In the genomic region with DNA sequence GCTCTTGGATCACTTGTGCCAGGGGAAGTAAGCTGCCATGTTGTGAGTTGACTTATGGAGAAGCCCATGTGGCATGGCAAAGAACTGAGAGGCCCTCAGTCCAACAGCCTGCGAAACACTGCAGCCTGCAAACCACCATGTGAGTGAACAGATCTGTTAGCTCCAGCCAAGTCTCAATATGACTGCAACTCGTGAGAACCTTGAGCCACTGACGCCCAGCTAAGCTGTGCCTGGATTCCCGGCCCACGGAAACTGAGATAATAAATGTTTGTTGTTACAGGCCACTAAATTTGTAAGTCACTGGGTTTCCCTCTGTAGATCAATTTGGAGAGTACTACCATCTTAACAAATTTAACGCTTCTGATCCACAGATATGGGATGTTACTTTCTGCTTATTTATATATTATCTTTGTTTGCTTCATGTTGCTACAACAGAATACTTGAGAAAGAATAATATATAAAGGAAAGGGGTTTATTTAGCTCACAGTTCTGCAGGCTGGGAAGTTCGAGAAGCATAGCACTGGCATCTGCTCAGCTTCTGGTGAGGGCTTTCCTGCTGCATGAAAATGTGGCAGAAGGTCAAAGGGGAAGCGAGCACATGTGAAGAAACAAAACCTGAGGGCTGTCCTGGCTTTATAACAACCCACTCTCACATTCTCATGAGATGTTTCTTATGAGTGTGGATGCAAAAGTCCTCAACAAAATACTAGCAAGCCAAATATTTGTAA, we compare ENCODE assay signal across 20 cellular contexts. TPM values are rescaled to one million over a fixed set of nuclear protein-coding genes. Genes with fewer than 3 reads are reported as not detected.
DNase-seq lines count a peak whose midpoint lies in the region; ATAC-seq and TF ChIP-seq lines count a peak whose summit lies in the region.
"Had no signal": no experiment of that assay in that cellular context is flagged by ENCODE, and none has a peak within 500 bp of the region (broad histone marks: within the 10 kb centered on the region; RNA-seq: fewer than 3 reads in every experiment).

No MANE protein-coding gene starts in this region.

- H3K4me1 ChIP-seq in body of pancreas = peaks cover 12% of the 10 kb centered on the region

- H3K36me3 Mint-ChIP-seq in neural crest cell (ENCODE audit: low read depth) = no peaks in the 10 kb centered on the region
- H3K36me3 Mint-ChIP-seq: CD14-positive monocyte, mesothelial cell of epicardium, natural killer cell, WTC11 had no signal

- peak; percentile 62 for ATAC-seq in body of pancreas
- no peak for ATAC-seq in GM18909 (IDR thresholded peaks at IDR 0.05; ENCODE audit: poor library complexity, unreplicated experiment)
- ATAC-seq: heart left ventricle, natural killer cell, WTC11 had no signal

- no peaks in the 10 kb centered on the region for H3K27me3 ChIP-seq in body of pancreas
- H3K27me3 ChIP-seq: heart left ventricle had no signal

- intact Hi-C loops in body of pancreas (cut with DNase I) = no loop called here

- H3K9me3 ChIP-seq in body of pancreas = no peaks in the 10 kb centered on the region

- H3K4me3 ChIP-seq in GM12864 (ENCODE audit: low read depth, low read length) (no peak overlapping the region), body of pancreas (no peak overlapping the region)
- H3K4me3 ChIP-seq: heart left ventricle had no signal

- DNase-seq in GM12864 (ENCODE audit: low read depth) (peak; percentile 69), GM19240 (ENCODE audit: insufficient read length, low spot score) (peak; percentile 37), body of pancreas (no peak), neural crest cell (ENCODE audit: low read depth, low spot score) (no peak), DMS53 (lab: John Stamatoyannopoulos, UW) (no peak), NCI-H2107 (lab: John Stamatoyannopoulos, UW) (no peak)
- DNase-seq: activated CD4-positive, alpha-beta memory T cell treated with anti-CD3 and anti-CD28 coated beads for 36 hours; activated naive CD4-positive, alpha-beta T cell treated with Interleukin-2 at 50 U/mL for 16 hours; amniotic stem cell; dermis blood vessel endothelial cell; heart left ventricle; MM.1S; natural killer cell; NCI-H146; NCI-H2171; NCI-H526 treated with DMSO at 0.1 percent for 48 hours had no signal

- peaks cover 4% of the 10 kb centered on the region for H3K9me3 Mint-ChIP-seq in neural crest cell
- H3K9me3 Mint-ChIP-seq: natural killer cell had no signal

- H3K27ac Mint-ChIP-seq in neural crest cell (ENCODE audit: unreplicated experiment) = peak overlapping the region; percentile 62
- H3K27ac Mint-ChIP-seq: activated CD4-positive, alpha-beta memory T cell treated with anti-CD3 and anti-CD28 coated beads for 36 hours; CD14-positive monocyte; mesothelial cell of epicardium; natural killer cell; WTC11 had no signal

- H3K36me3 ChIP-seq in body of pancreas (replicated peaks in 1 of 2; ENCODE audit: insufficient read depth in 1 of 2, low read depth in 2 of 2) = no peaks in the 10 kb centered on the region
- H3K36me3 ChIP-seq: heart left ventricle had no signal

- TF ChIP-seq POLR2A in body of pancreas (IDR thresholded peaks at IDR 0.05) = no peak

- no peaks in the 10 kb centered on the region for H3K4me1 Mint-ChIP-seq in neural crest cell
- H3K4me1 Mint-ChIP-seq: mesothelial cell of epicardium, natural killer cell had no signal

- no peak overlapping the region for H3K27ac ChIP-seq in body of pancreas
- H3K27ac ChIP-seq: heart left ventricle had no signal

- H3K27me3 Mint-ChIP-seq in neural crest cell (ENCODE audit: low read depth) = peaks cover 11% of the 10 kb centered on the region

- H3K4me3 Mint-ChIP-seq in neural crest cell = no peak overlapping the region
- H3K4me3 Mint-ChIP-seq: activated CD4-positive, alpha-beta memory T cell treated with anti-CD3 and anti-CD28 coated beads for 36 hours; CD14-positive monocyte; mesothelial cell of epicardium; natural killer cell; WTC11 had no signal

- 58 to 62% methylated on average over 7 to 8 of the region's 8 CpGs for WGBS in body of pancreas, 2 donors

- TF ChIP-seq CTCF in GM12864 (IDR thresholded peaks at IDR 0.05; ENCODE audit: low read depth, low read length, missing control alignments) (no peak), body of pancreas (IDR thresholded peaks at IDR 0.05) (no peak), neural crest cell (conservative IDR thresholded peaks at IDR 0.05) (no peak)

RNA-seq across cellular contexts. Expression of a gene that starts 29.4 kb away (rescaled TPM):
- 10 to 100 TPM; 43.8 to 49.5 TPM for total RNA-seq in body of pancreas
- total RNA-seq in neural crest cell = 1.1 and 1.6 TPM in 2 replicates
- total RNA-seq: dermis blood vessel endothelial cell had no signal

Comparison
In these comparisons a context has a peak if more than half of its experiments do, and no peak if none do; other contexts are left out.
1. DNase-seq: peak in GM12864 (single experiment) and GM19240 (single experiment); none in body of pancreas (0 of 4), neural crest cell (single experiment), DMS53 (single experiment) and NCI-H2107 (single experiment).
2. RNA of a gene that starts 29.4 kb away (total RNA-seq): 43.8 to 49.5 TPM in body of pancreas; 1.1 to 1.6 TPM in neural crest cell; every median in the first group is over 10 times any median in the second.